Comparison of ENCODE assay signal across 26 cellular contexts in the genomic region with DNA sequence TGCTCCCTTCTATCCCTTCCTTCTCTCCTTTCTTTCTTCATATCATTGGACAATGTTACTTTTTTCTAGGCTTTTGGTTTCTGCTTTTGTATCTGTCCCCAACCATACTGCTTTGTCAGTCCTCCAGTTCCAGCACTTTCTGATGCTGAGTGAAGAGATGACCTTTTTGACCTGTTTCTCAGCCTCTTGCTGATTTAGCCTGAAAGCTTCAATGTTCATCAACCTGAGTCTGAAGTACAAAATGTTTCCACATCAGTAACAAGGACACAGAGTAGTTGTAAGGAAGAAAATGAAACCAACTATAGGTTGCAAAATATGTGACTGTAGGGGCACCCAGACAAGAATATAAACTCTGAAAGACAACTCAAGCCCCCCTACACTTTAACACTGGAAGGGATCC. TPM values are rescaled to one million over a fixed set of nuclear protein-coding genes. Genes with fewer than 3 reads are reported as not detected.
A peak's percentile ranks its signal among the peaks of the same experiment; 100 is the strongest.
DNase-seq lines count a peak whose midpoint lies in the region; ATAC-seq and TF ChIP-seq lines count a peak whose summit lies in the region.
"Had no signal": no experiment of that assay in that cellular context is flagged by ENCODE, and none has a peak within 500 bp of the region (broad histone marks: within the 10 kb centered on the region; RNA-seq: fewer than 3 reads in every experiment).

No MANE protein-coding gene starts in this region.

- no peak overlapping the region for H3K4me3 ChIP-seq in right cardiac atrium (ENCODE audit: low read length)
- no peak overlapping the region for H3K4me3 ChIP-seq in endodermal cell (ENCODE audit: low read length)
- no peak overlapping the region for H3K4me3 ChIP-seq in liver (ENCODE audit: low read depth in 1 of 3, low read length in 3 of 3)
- no peak overlapping the region for H3K4me3 ChIP-seq in thyroid gland (replicated peaks in 1 of 3)
- H3K4me3 ChIP-seq: MG63, Peyer's patch had no signal

- H3K4me1 ChIP-seq in right cardiac atrium (ENCODE audit: control insufficient read depth, insufficient read depth, low read length) (peaks cover 3% of the 10 kb centered on the region), endodermal cell (ENCODE audit: control insufficient read depth, insufficient read depth, low read length) (no peaks in the 10 kb centered on the region), liver (ENCODE audit: control insufficient read depth in 4 of 4, insufficient read depth in 4 of 4, low read length in 3 of 4) (peaks cover 0 to 21% (median 19%) of the 10 kb centered on the region in 4 donors), thyroid gland (peaks cover 37 to 40% of the 10 kb centered on the region in 2 donors)

- no peak overlapping the region for H3K27ac Mint-ChIP-seq in endodermal cell
- H3K27ac Mint-ChIP-seq: B cell; CD8-positive, alpha-beta T cell had no signal

- no peaks in the 10 kb centered on the region for H3K36me3 Mint-ChIP-seq in endodermal cell (ENCODE audit: low read depth)
- H3K36me3 Mint-ChIP-seq: CD8-positive, alpha-beta T cell had no signal

- no peak overlapping the region for H3K4me3 Mint-ChIP-seq in endodermal cell
- H3K4me3 Mint-ChIP-seq: B cell; CD8-positive, alpha-beta T cell had no signal

- peaks cover 4% of the 10 kb centered on the region for H3K4me1 Mint-ChIP-seq in endodermal cell
- H3K4me1 Mint-ChIP-seq: B cell had no signal

- H3K9ac ChIP-seq in endodermal cell (ENCODE audit: extremely low read depth, low read length, poor library complexity, severe bottlenecking) (no peak overlapping the region), liver (ENCODE audit: low read depth in 1 of 2, low read length in 2 of 2) (no peak overlapping the region)
- H3K9ac ChIP-seq: SK-N-SH had no signal

- H3K9me3 ChIP-seq in right cardiac atrium (ENCODE audit: control insufficient read depth, low read length), result no peaks in the 10 kb centered on the region
- H3K9me3 ChIP-seq in endodermal cell (ENCODE audit: control insufficient read depth, low read length), result no peaks in the 10 kb centered on the region
- H3K9me3 ChIP-seq in liver (ENCODE audit: control insufficient read depth in 4 of 4, low read length in 3 of 4), result no peaks in the 10 kb centered on the region
- no peaks in the 10 kb centered on the region for H3K9me3 ChIP-seq in thyroid gland
- H3K9me3 ChIP-seq: Caco-2, MG63, Peyer's patch, SK-N-SH had no signal

- H3K27me3 Mint-ChIP-seq in endodermal cell (ENCODE audit: insufficient read depth), result no peaks in the 10 kb centered on the region

- H3K27ac ChIP-seq in right cardiac atrium (ENCODE audit: low read length) (no peak overlapping the region), endodermal cell (ENCODE audit: low read depth, low read length) (peak overlapping the region; percentile 24), liver (ENCODE audit: low read depth in 1 of 2, low read length in 2 of 2) (peak overlapping the region; percentile 61 to 65), thyroid gland (peak overlapping the region; percentile 84 to 93 (median 92))
- H3K27ac ChIP-seq: 22Rv1, C4-2B, Peyer's patch had no signal

- H3K27me3 ChIP-seq in right cardiac atrium (ENCODE audit: control insufficient read depth, insufficient read depth) (no peaks in the 10 kb centered on the region), endodermal cell (ENCODE audit: control insufficient read depth, insufficient read depth, low read length, poor library complexity, severe bottlenecking) (no peaks in the 10 kb centered on the region), liver (ENCODE audit: control insufficient read depth in 4 of 4, insufficient read depth in 4 of 4, low read length in 3 of 4) (no peaks in the 10 kb centered on the region), thyroid gland (no peaks in the 10 kb centered on the region)
- H3K27me3 ChIP-seq: MG63, Peyer's patch had no signal

- no peaks in the 10 kb centered on the region for H3K36me3 ChIP-seq in endodermal cell (ENCODE audit: control insufficient read depth, insufficient read depth, low read length)
- no peaks in the 10 kb centered on the region for H3K36me3 ChIP-seq in liver (ENCODE audit: control insufficient read depth in 4 of 4, insufficient read depth in 3 of 4, low read depth in 1 of 4, low read length in 3 of 4)
- no peaks in the 10 kb centered on the region for H3K36me3 ChIP-seq in thyroid gland
- H3K36me3 ChIP-seq: MG63, Peyer's patch had no signal

- no peak for TF ChIP-seq POLR2A in thyroid gland (IDR thresholded peaks at IDR 0.05)

- ATAC-seq in Right ventricle myocardium superior (ENCODE audit: poor library complexity) (peak; percentile 11), right cardiac atrium (no peak), HG03196 (IDR thresholded peaks at IDR 0.05; ENCODE audit: unreplicated experiment) (no peak), HG02763 (IDR thresholded peaks at IDR 0.05; ENCODE audit: unreplicated experiment) (no peak)
- ATAC-seq: CD8-positive, alpha-beta T cell; HCT116 had no signal

- TF ChIP-seq CTCF in endodermal cell (conservative IDR thresholded peaks at IDR 0.05), result no peak
- no peak for TF ChIP-seq CTCF in liver (IDR thresholded peaks at IDR 0.05; ENCODE audit: low read depth, low read length, missing input control)
- TF ChIP-seq CTCF in thyroid gland (IDR thresholded peaks at IDR 0.05), result no peak

- peak; percentile 36 to 60 for TF ChIP-seq RAD21 in liver (IDR thresholded peaks at IDR 0.05)

- intact Hi-C loops in Right ventricle myocardium superior (cut with DNase I), result no loop called here
- intact Hi-C loops in right cardiac atrium (cut with DNase I), result no loop called here
- intact Hi-C loops in thyroid gland (cut with DNase I), result no loop called here

- H3K9me3 Mint-ChIP-seq in endodermal cell, result no peaks in the 10 kb centered on the region
- H3K9me3 Mint-ChIP-seq: CD8-positive, alpha-beta T cell had no signal

- no peak for DNase-seq in Right ventricle myocardium superior
- no peak for DNase-seq in right cardiac atrium
- no peak for DNase-seq in endodermal cell
- DNase-seq in thyroid gland, result peak; percentile 28 to 36
- DNase-seq in glomerular visceral epithelial cell (ENCODE audit: extremely low spot score), result no peak
- DNase-seq: Caco-2; CD8-positive, alpha-beta T cell; DMS 273 treated with DMSO at 0.1 percent for 48 hours; DMS79 treated with DMSO at 0.1 percent for 48 hours; GF-D8; KBM-7; MG63; NCI-H1105 treated with DMSO at 0.1 percent for 48 hours; NCI-H146; NCI-H1930; NCI-H526; OCI-M1; Peyer's patch had no signal

TF ChIP-seq in liver, 16 proteins besides CTCF, POLR2A, EP300 and RAD21 (continues in another document):
- no peak for TF ChIP-seq EGR1 (IDR thresholded peaks at IDR 0.05; ENCODE audit: low read depth in 2 of 2)
- peak; percentile 91 for TF ChIP-seq SP1 (IDR thresholded peaks at IDR 0.05)
- TF ChIP-seq, protein P1, sequence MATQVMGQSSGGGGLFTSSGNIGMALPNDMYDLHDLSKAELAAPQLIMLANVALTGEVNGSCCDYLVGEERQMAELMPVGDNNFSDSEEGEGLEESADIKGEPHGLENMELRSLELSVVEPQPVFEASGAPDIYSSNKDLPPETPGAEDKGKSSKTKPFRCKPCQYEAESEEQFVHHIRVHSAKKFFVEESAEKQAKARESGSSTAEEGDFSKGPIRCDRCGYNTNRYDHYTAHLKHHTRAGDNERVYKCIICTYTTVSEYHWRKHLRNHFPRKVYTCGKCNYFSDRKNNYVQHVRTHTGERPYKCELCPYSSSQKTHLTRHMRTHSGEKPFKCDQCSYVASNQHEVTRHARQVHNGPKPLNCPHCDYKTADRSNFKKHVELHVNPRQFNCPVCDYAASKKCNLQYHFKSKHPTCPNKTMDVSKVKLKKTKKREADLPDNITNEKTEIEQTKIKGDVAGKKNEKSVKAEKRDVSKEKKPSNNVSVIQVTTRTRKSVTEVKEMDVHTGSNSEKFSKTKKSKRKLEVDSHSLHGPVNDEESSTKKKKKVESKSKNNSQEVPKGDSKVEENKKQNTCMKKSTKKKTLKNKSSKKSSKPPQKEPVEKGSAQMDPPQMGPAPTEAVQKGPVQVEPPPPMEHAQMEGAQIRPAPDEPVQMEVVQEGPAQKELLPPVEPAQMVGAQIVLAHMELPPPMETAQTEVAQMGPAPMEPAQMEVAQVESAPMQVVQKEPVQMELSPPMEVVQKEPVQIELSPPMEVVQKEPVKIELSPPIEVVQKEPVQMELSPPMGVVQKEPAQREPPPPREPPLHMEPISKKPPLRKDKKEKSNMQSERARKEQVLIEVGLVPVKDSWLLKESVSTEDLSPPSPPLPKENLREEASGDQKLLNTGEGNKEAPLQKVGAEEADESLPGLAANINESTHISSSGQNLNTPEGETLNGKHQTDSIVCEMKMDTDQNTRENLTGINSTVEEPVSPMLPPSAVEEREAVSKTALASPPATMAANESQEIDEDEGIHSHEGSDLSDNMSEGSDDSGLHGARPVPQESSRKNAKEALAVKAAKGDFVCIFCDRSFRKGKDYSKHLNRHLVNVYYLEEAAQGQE (IDR thresholded peaks at IDR 0.05), result peak; percentile 72
- peak; percentile 75 for TF ChIP-seq FOXA2 (IDR thresholded peaks at IDR 0.05)
- TF ChIP-seq MAX (IDR thresholded peaks at IDR 0.05), result peak; percentile 68
- peak; percentile 99 for TF ChIP-seq NR2F2 (IDR thresholded peaks at IDR 0.05)
- TF ChIP-seq HNF4G (IDR thresholded peaks at IDR 0.05), result peak; percentile 98
- peak; percentile 100 for TF ChIP-seq HNF4A (conservative IDR thresholded peaks at IDR 0.05)
- no peak for TF ChIP-seq TAF1 (conservative IDR thresholded peaks at IDR 0.05)

RNA-seq across cellular contexts. Expression of gene AKAP6, which starts 25.2 kb away (rescaled TPM):
- 180 TPM for total RNA-seq in Right ventricle myocardium superior
- total RNA-seq in right cardiac atrium, result 100 to 1,000 TPM in 3 of 4 donors, 10 to 100 TPM in 1; 83.7 to 138 (median 119) TPM
- 15.8 TPM for polyA plus RNA-seq in right cardiac atrium
- 1 to 10 TPM; 4.3 to 5.0 TPM for total RNA-seq in endodermal cell
- polyA plus RNA-seq in endodermal cell (2013, experiment 1 of 2), result 7.9 TPM
- polyA plus RNA-seq in endodermal cell (2013, experiment 2 of 2), result 6.8 TPM
- total RNA-seq in liver, result 1 to 10 TPM; 1.7 to 3.2 TPM
- 1 to 10 TPM in 1 of 2 donors, under 1 TPM in 1; 0.42 to 1.7 TPM for polyA plus RNA-seq in liver
- 10 to 100 TPM; 13.0 to 34.5 (median 22.7) TPM for total RNA-seq in thyroid gland

Comparison
In these comparisons a context has a peak if more than half of its experiments do, and no peak if none do; other contexts are left out.
1. DNase-seq: peak in thyroid gland (2 of 2); none in Right ventricle myocardium superior (single experiment), right cardiac atrium (0 of 3), endodermal cell (single experiment) and glomerular visceral epithelial cell (single experiment).